10 cellular contexts compared by ENCODE assay signal in the genomic region with DNA sequence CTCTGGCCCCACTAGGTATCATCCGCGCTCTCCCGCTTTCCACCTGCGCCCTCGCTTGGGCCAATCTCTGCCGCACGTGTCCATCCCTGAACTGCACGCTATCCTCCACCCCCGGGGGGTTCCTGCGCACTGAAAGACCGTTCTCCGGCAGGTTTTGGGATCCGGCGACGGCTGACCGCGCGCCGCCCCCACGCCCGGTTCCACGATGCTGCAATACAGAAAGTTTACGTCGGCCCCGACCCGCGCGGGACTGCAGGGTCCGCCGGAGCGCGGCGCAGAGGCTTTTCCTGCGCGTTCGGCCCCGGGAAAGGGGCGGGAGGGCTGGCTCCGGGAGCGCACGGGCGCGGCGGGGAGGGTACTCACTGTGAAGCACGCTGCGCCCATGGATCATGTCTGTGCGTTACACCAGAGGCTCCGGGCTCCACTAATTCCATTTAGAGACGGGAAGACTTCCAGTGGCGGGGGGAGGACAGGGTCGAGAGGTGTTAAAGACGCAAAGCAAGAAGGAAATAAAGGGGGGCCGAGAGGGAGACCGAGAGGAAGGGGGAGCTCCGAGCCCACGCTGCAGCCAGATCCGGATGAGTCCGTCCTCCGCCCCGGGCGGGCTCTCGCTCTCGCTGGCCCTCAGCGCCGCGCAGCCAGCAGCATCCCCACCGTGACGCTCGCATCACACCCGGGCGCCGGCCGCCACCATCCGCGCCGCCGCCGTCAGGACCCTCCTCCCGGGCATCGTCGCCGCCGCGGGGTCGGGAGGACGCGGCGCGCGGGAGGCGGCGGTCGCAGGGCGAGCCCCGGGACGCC. TPM values are rescaled to one million over a fixed set of nuclear protein-coding genes. Genes with fewer than 3 reads are reported as not detected.
DNase-seq lines count a peak whose midpoint lies in the region; ATAC-seq and TF ChIP-seq lines count a peak whose summit lies in the region.
"Had no signal": no experiment of that assay in that cellular context is flagged by ENCODE, and none has a peak within 500 bp of the region (broad histone marks: within the 10 kb centered on the region; RNA-seq: fewer than 3 reads in every experiment).

No MANE protein-coding gene starts in this region.

- H3K27ac Mint-ChIP-seq in endothelial cell (ENCODE audit: unreplicated experiment) = peak overlapping the region; percentile 70
- H3K27ac Mint-ChIP-seq in natural killer cell = no peak overlapping the region
- H3K27ac Mint-ChIP-seq: activated naive CD4-positive, alpha-beta T cell treated with anti-CD3 and anti-CD28 coated beads, Interleukin-2, amount 50 U/mL, for 24 hours had no signal

- ATAC-seq in GM19372 (IDR thresholded peaks at IDR 0.05; ENCODE audit: low read depth, unreplicated experiment) (peak; percentile 33), natural killer cell (no peak), gastrocnemius medialis (no peak)

- H3K4me3 ChIP-seq in gastrocnemius medialis = no peak overlapping the region

- H3K27me3 Mint-ChIP-seq in endothelial cell (ENCODE audit: unreplicated experiment) = peaks cover 14% of the 10 kb centered on the region
- H3K27me3 Mint-ChIP-seq in natural killer cell (ENCODE audit: low read depth in 2 of 2) = peaks cover 21 to 28% of the 10 kb centered on the region in 2 donors

- in situ Hi-C loops in gastrocnemius medialis (cut with MboI; ENCODE audit: low sequenced_read_pairs in 4 of 4) = no loop called here

- H3K27me3 ChIP-seq in gastrocnemius medialis = peaks cover 7 to 34% (median 21%) of the 10 kb centered on the region in 3 donors

- DNase-seq in NCI-H1694 treated with DMSO at 0.1 percent for 48 hours (lab: John Stamatoyannopoulos, UW) = peak; percentile 26
- peak; percentile 50 for DNase-seq in endothelial cell (ENCODE audit: low spot score)
- DNase-seq in stimulated activated naive CD4-positive, alpha-beta T cell (lab: John Stamatoyannopoulos, UW) = peak in 4 of 6 experiments; percentile 2 to 94 (median 86)
- DNase-seq in COLO829 (ENCODE audit: low spot score) = no peak
- DNase-seq in natural killer cell = no peak
- DNase-seq in gastrocnemius medialis = no peak
- DNase-seq in UCSD-AML1 (lab: John Stamatoyannopoulos, UW; ENCODE audit: unreplicated experiment) = no peak

- TF ChIP-seq CTCF in endothelial cell (IDR thresholded peaks at IDR 0.05; ENCODE audit: unreplicated experiment) (no peak), natural killer cell (IDR thresholded peaks at IDR 0.05) (no peak), gastrocnemius medialis (IDR thresholded peaks at IDR 0.05 in 4 of 5, conservative IDR thresholded peaks at IDR 0.05 in 1 of 5) (no peak)

- intact Hi-C loops in natural killer cell (cut with micrococcal nuclease) = no loop called here
- intact Hi-C loops in gastrocnemius medialis (cut with DNase I; ENCODE audit: low total_unique reads) = no loop called here

- no peaks in the 10 kb centered on the region for H3K9me3 ChIP-seq in gastrocnemius medialis

- no peak for TF ChIP-seq POLR2A in gastrocnemius medialis (IDR thresholded peaks at IDR 0.05)

- peak overlapping the region; percentile 85 for H3K4me3 Mint-ChIP-seq in endothelial cell (ENCODE audit: unreplicated experiment)
- H3K4me3 Mint-ChIP-seq in natural killer cell = no peak overlapping the region
- H3K4me3 Mint-ChIP-seq: activated naive CD4-positive, alpha-beta T cell treated with anti-CD3 and anti-CD28 coated beads, Interleukin-2, amount 50 U/mL, for 24 hours had no signal

- no peak overlapping the region for H3K27ac ChIP-seq in gastrocnemius medialis

- H3K4me1 Mint-ChIP-seq in endothelial cell (ENCODE audit: unreplicated experiment) (peaks cover 13% of the 10 kb centered on the region), natural killer cell (peaks cover 0 to 6% of the 10 kb centered on the region in 2 donors)

- H3K9me3 Mint-ChIP-seq in endothelial cell (ENCODE audit: unreplicated experiment) (no peaks in the 10 kb centered on the region), natural killer cell (peaks cover 7 to 13% of the 10 kb centered on the region in 2 donors)

- H3K36me3 ChIP-seq in gastrocnemius medialis = no peaks in the 10 kb centered on the region

- H3K4me1 ChIP-seq in gastrocnemius medialis = no peaks in the 10 kb centered on the region

- no peaks in the 10 kb centered on the region for H3K36me3 Mint-ChIP-seq in endothelial cell (ENCODE audit: low read depth, unreplicated experiment)
- peaks cover 9% of the 10 kb centered on the region for H3K36me3 Mint-ChIP-seq in natural killer cell
- H3K36me3 Mint-ChIP-seq: activated naive CD4-positive, alpha-beta T cell treated with anti-CD3 and anti-CD28 coated beads, Interleukin-2, amount 50 U/mL, for 24 hours had no signal

RNA-seq across cellular contexts. Expression of gene NETO1, which starts 0.7 kb away (rescaled TPM):
- total RNA-seq in endothelial cell (ENCODE audit: unreplicated experiment) = 12.8 TPM
- not detected for total RNA-seq in natural killer cell
- total RNA-seq in gastrocnemius medialis = not detected
- total RNA-seq: skeletal muscle tissue had no signal

Comparison
In these comparisons a context has a peak if more than half of its experiments do, and no peak if none do; other contexts are left out.
1. DNase-seq: peak in NCI-H1694 treated with DMSO at 0.1 percent for 48 hours (single experiment), endothelial cell (single experiment) and stimulated activated naive CD4-positive, alpha-beta T cell (4 of 6); none in COLO829 (single experiment), natural killer cell (single experiment), gastrocnemius medialis (0 of 2) and UCSD-AML1 (single experiment).
2. RNA of gene NETO1, which starts 0.7 kb away (total RNA-seq): 12.8 TPM in endothelial cell (single experiment); not detected in natural killer cell and not detected in gastrocnemius medialis; every median in the first group is over 10 times any median in the second.